In the genomic region with DNA sequence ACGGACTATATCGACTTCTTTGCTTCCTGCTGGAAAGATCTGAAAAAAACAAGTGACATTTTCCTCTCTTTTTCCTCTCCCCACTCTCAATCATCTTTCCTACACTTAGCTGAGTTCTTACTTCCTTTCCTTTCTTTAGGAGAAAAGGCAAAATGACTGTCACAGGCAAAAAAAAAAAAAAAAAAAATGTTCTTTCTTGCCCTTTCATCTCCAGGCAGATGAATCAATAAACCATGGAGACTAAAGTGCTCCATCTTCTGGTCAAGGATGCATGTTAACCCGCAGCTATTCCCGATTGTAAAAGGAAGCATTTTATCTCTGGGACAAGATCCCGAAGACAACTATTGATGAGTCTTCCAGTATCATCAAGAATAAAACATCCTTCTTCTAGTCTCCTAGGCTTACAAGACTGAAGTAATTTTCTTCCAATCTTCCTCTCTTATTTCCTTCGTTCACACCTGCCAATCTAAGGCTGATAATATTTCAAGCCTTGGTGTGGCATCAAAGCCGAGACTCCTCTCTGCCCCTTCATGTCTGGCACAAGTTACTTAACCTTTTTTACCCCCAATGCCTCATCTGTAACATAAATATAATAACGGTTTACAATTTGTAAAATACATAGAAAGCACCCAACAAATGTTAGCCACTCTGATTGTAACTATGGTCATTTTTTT, we compare ENCODE assay signal across 8 cellular contexts.
A peak's percentile ranks its signal among the peaks of the same experiment; 100 is the strongest.
DNase-seq lines count a peak whose midpoint lies in the region; ATAC-seq, FAIRE-seq and TF ChIP-seq lines count a peak whose summit lies in the region.

No MANE protein-coding gene starts in this region.

- DNase-seq in ELF-1 (ENCODE audit: low read depth, low spot score) (peak; percentile 14), NCI-H526 treated with DMSO at 0.1 percent for 48 hours (lab: John Stamatoyannopoulos, UW) (peak; percentile 40), chondrocyte (ENCODE audit: low spot score) (no peak), mucosa of descending colon (peak in 1 of 3 donors; percentile 38)

- no peak overlapping the region for H3K27ac Mint-ChIP-seq in chondrocyte (ENCODE audit: unreplicated experiment)

- TF ChIP-seq CTCF in chondrocyte (IDR thresholded peaks at IDR 0.05): peak; percentile 81
- peak; percentile 9 for TF ChIP-seq CTCF in mucosa of descending colon (IDR thresholded peaks at IDR 0.05)

- peak overlapping the region; percentile 26 for H3K4me3 Mint-ChIP-seq in chondrocyte (ENCODE audit: unreplicated experiment)

- no peaks in the 10 kb centered on the region for H3K36me3 Mint-ChIP-seq in chondrocyte (ENCODE audit: low read depth)

- peaks cover 3% of the 10 kb centered on the region for H3K9me3 Mint-ChIP-seq in chondrocyte (ENCODE audit: low read depth)

- no peaks in the 10 kb centered on the region for H3K27me3 Mint-ChIP-seq in chondrocyte (ENCODE audit: low read depth)

- intact Hi-C loops in mucosa of descending colon (cut with DNase I, micrococcal nuclease): no loop called here

- no peaks in the 10 kb centered on the region for H3K4me1 ChIP-seq in mucosa of descending colon (ENCODE audit: low read depth)

- H3K36me3 ChIP-seq in mucosa of descending colon (ENCODE audit: low read depth): no peaks in the 10 kb centered on the region

- peaks cover 17% of the 10 kb centered on the region for H3K4me1 Mint-ChIP-seq in chondrocyte (ENCODE audit: low read depth)

- peak; percentile 78 for FAIRE-seq in A204.1 (lab: Jason Lieb, UNC)

- H3K9me3 ChIP-seq in mucosa of descending colon: no peaks in the 10 kb centered on the region

- ATAC-seq in mucosa of descending colon (peak; percentile 60), HG03571 (IDR thresholded peaks at IDR 0.05; ENCODE audit: unreplicated experiment) (no peak), HG03439 (IDR thresholded peaks at IDR 0.05; ENCODE audit: unreplicated experiment) (no peak), GM21786 (IDR thresholded peaks at IDR 0.05; ENCODE audit: unreplicated experiment) (no peak)

- H3K4me3 ChIP-seq in mucosa of descending colon: no peak overlapping the region
